In genomic region chr4:185695743-185696142, GRCh38 we compare ENCODE assay signal across 16 cellular contexts.
A peak's percentile ranks its signal among the peaks of the same experiment; 100 is the strongest.
DNase-seq lines count a peak whose midpoint lies in the region; ATAC-seq and TF ChIP-seq lines count a peak whose summit lies in the region.
"Had no signal": no experiment of that assay in that cellular context is flagged by ENCODE, and none has a peak within 500 bp of the region (broad histone marks: within the 10 kb centered on the region; RNA-seq: fewer than 3 reads in every experiment).

No MANE protein-coding gene starts in this region.

- no peak for DNase-seq in Right ventricle myocardium superior
- DNase-seq in right atrium auricular region (ENCODE audit: low spot score) = no peak
- DNase-seq in right cardiac atrium = no peak
- DNase-seq in occipital lobe (lab: John Stamatoyannopoulos, UW) = peak; percentile 28
- DNase-seq in tibial artery = no peak
- DNase-seq in ascending aorta (ENCODE audit: low spot score in 2 of 2) = no peak
- DNase-seq: 8988T; AML-193; Caco-2; CD8-positive, alpha-beta memory T cell; DND-41; GDM1 had no signal

- H3K4me3 ChIP-seq in right atrium auricular region (no peak overlapping the region), right cardiac atrium (ENCODE audit: low read length) (no peak overlapping the region), tibial artery (no peak overlapping the region), ascending aorta (no peak overlapping the region)
- H3K4me3 ChIP-seq: BLaER1, HAP-1 had no signal

- H3K27me3 ChIP-seq in right atrium auricular region (no peaks in the 10 kb centered on the region), right cardiac atrium (ENCODE audit: control insufficient read depth, insufficient read depth) (no peaks in the 10 kb centered on the region), tibial artery (no peaks in the 10 kb centered on the region), ascending aorta (no peaks in the 10 kb centered on the region)
- H3K27me3 ChIP-seq: BLaER1 had no signal

- H3K36me3 ChIP-seq in right atrium auricular region (no peaks in the 10 kb centered on the region), tibial artery (no peaks in the 10 kb centered on the region), ascending aorta (no peaks in the 10 kb centered on the region)
- H3K36me3 ChIP-seq: BLaER1, HAP-1 had no signal

- H3K9me3 ChIP-seq in right atrium auricular region (no peaks in the 10 kb centered on the region), right cardiac atrium (ENCODE audit: control insufficient read depth, low read length) (no peaks in the 10 kb centered on the region), tibial artery (no peaks in the 10 kb centered on the region), ascending aorta (no peaks in the 10 kb centered on the region)
- H3K9me3 ChIP-seq: BLaER1, Caco-2, HAP-1 had no signal

- H3K4me1 ChIP-seq in right atrium auricular region (peaks cover 0 to 23% of the 10 kb centered on the region in 2 donors), right cardiac atrium (ENCODE audit: control insufficient read depth, insufficient read depth, low read length) (peaks cover 6% of the 10 kb centered on the region), tibial artery (peaks cover 0 to 96% (median 15%) of the 10 kb centered on the region in 4 donors), ascending aorta (peaks cover 0 to 7% of the 10 kb centered on the region in 2 donors)
- H3K4me1 ChIP-seq: BLaER1, Caco-2 had no signal

- H3K27ac ChIP-seq in right atrium auricular region = peak overlapping the region in 1 of 2 donors; percentile 41
- peak overlapping the region; percentile 68 for H3K27ac ChIP-seq in right cardiac atrium (ENCODE audit: low read length)
- peak overlapping the region; percentile 86 to 88 for H3K27ac ChIP-seq in tibial artery
- H3K27ac ChIP-seq in ascending aorta = peak overlapping the region in 1 of 2 donors; percentile 89
- H3K27ac ChIP-seq: BLaER1 had no signal

- peak; percentile 47 for ATAC-seq in Right ventricle myocardium superior (ENCODE audit: poor library complexity)
- peak; percentile 41 to 42 for ATAC-seq in right cardiac atrium
- ATAC-seq in HG02642 (IDR thresholded peaks at IDR 0.05; ENCODE audit: poor library complexity, unreplicated experiment) = no peak
- ATAC-seq in GM21723 (IDR thresholded peaks at IDR 0.05; ENCODE audit: unreplicated experiment) = no peak

- 85% methylated on average over 4 of the region's 4 CpGs for WGBS in right cardiac atrium

- intact Hi-C loops in Right ventricle myocardium superior (cut with DNase I) = no loop called here
- intact Hi-C loops in right cardiac atrium (cut with DNase I) = no loop called here
- intact Hi-C loops in tibial artery (cut with DNase I; ENCODE audit: low total_unique reads) = no loop called here
- intact Hi-C loops in ascending aorta (cut with DNase I) = no loop called here

- TF ChIP-seq CTCF in right atrium auricular region (IDR thresholded peaks at IDR 0.05) (no peak), tibial artery (IDR thresholded peaks at IDR 0.05) (no peak), ascending aorta (IDR thresholded peaks at IDR 0.05) (no peak)

Comparison
In these comparisons a context has a peak if more than half of its experiments do, and no peak if none do; other contexts are left out.
1. ATAC-seq: peak in Right ventricle myocardium superior (single experiment) and right cardiac atrium (2 of 2); none in HG02642 (single experiment) and GM21723 (single experiment).